In the genomic region with DNA sequence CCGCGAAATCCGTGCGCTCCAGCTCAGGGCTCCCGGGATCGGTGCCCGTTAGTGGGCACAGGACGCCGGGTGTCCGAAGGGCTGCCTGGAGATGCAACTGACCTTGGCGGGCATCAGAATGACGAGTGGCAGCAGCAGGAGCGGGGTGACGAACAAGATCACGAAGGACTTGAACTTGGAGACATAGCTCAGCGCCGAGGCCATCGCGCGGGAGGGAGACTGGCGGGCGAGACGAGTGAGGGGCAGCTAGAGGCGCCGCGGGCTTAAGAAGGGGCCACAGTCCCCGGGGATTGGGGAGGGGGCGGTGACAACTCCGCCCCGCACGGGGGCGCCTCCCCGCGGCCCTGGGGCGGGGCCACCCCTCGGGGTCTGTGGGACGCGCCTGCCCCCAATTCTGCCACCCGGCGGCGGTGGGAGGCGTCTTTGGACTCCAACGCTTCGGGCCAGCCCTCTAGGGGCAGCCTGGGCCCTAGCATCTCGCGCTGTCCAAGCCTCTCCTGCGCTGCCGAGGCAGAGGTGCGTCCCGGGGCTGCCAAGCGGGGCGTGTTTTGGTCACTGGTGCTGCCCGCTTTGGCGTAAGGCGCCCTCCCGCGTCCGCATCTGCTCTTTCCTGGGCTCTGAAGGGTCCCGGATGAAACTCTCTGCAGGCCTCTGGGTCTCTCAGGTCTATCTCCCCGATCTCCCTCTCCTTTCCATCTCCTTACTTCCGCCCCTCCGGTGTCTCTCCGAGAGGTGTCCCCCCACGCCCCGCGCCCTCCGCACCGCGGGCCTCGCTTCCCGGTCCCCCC, we compare ENCODE assay signal across 8 cellular contexts. TPM values are rescaled to one million over a fixed set of nuclear protein-coding genes. Genes with fewer than 3 reads are reported as not detected.
DNase-seq lines count a peak whose midpoint lies in the region; FAIRE-seq and TF ChIP-seq lines count a peak whose summit lies in the region.

A gene (minus strand): TSS at position 240 of the 788 bp plus-strand sequence. CDS start 36 bp downstream, at position 204.

- H3K36me3 ChIP-seq in brain microvascular endothelial cell (replicated peaks): no peaks in the 10 kb centered on the region
- no peaks in the 10 kb centered on the region for H3K36me3 ChIP-seq in kidney epithelial cell (ENCODE audit: control insufficient read depth, insufficient read depth, low read length)
- H3K36me3 ChIP-seq in uterus: no peaks in the 10 kb centered on the region

- peaks cover 0 to 8% of the 10 kb centered on the region in 2 donors for H3K36me3 Mint-ChIP-seq in CD14-positive monocyte

- DNase-seq in CD14-positive monocyte (ENCODE audit: low spot score): no peak
- DNase-seq in HuH-7 (ENCODE audit: low spot score): peak; percentile 82
- DNase-seq in brain microvascular endothelial cell: no peak
- no peak for DNase-seq in kidney epithelial cell (ENCODE audit: low read depth)
- no peak for DNase-seq in uterus
- DNase-seq in RCC 7860 (ENCODE audit: low spot score): no peak
- DNase-seq in posterior vena cava (ENCODE audit: low spot score): no peak
- no peak for DNase-seq in NCI-H1436 (lab: John Stamatoyannopoulos, UW)

- in situ Hi-C loops in brain microvascular endothelial cell (cut with HindIII; ENCODE audit: low pct_ligation_motif_present, low sequenced_read_pairs): no loop called here

- no peak for TF ChIP-seq POLR2A in uterus (IDR thresholded peaks at IDR 0.05)

- FAIRE-seq in RCC 7860 (lab: Jason Lieb, UNC): no peak

- intact Hi-C loops in CD14-positive monocyte (cut with micrococcal nuclease): no loop called here
- intact Hi-C loops in uterus (cut with DNase I; ENCODE audit: low total_unique reads): no loop called here
- intact Hi-C loops in posterior vena cava (cut with DNase I): no loop called here

- H3K4me3 ChIP-seq in brain microvascular endothelial cell (ENCODE audit: low read depth, low read length) (peak within 1 kb of the TSS; percentile 37), kidney epithelial cell (ENCODE audit: low read depth, low read length) (peak within 1 kb of the TSS; percentile 13), uterus (peak within 1 kb of the TSS in 1 of 2 donors; percentile 14)

- H3K9me3 ChIP-seq in uterus: peaks cover 0 to 6% of the 10 kb centered on the region in 2 donors

- H3K27me3 ChIP-seq in brain microvascular endothelial cell (replicated peaks) (peaks cover 22% of the 10 kb centered on the region), kidney epithelial cell (ENCODE audit: control insufficient read depth, insufficient read depth, low read length) (peaks cover 33% of the 10 kb centered on the region), uterus (peaks cover 0 to 9% of the 10 kb centered on the region in 2 donors)

- H3K4me3 Mint-ChIP-seq in CD14-positive monocyte: peak within 1 kb of the TSS; percentile 75 to 93

- H3K4me1 ChIP-seq in uterus: no peaks in the 10 kb centered on the region

- peaks cover 38 to 51% (median 47%) of the 10 kb centered on the region in 3 donors for H3K27me3 Mint-ChIP-seq in CD14-positive monocyte (ENCODE audit: low read depth in 3 of 3)

- H3K27ac ChIP-seq in brain microvascular endothelial cell (no peak within 1 kb of the TSS), uterus (no peak within 1 kb of the TSS)

- H3K4me1 Mint-ChIP-seq in CD14-positive monocyte: peaks cover 34% of the 10 kb centered on the region

- H3K9me3 Mint-ChIP-seq in CD14-positive monocyte: peaks cover 0 to 29% (median 17%) of the 10 kb centered on the region in 7 donors

- H3K27ac Mint-ChIP-seq in CD14-positive monocyte: peak within 1 kb of the TSS in 5 of 7 donors; percentile 10 to 81 (median 66)

- peak; percentile 44 for TF ChIP-seq CTCF in CD14-positive monocyte (IDR thresholded peaks at IDR 0.05)
- peak; percentile 61 for TF ChIP-seq CTCF in brain microvascular endothelial cell (IDR thresholded peaks at IDR 0.05; ENCODE audit: low read depth, low read length, missing control alignments)
- peak; percentile 25 for TF ChIP-seq CTCF in kidney epithelial cell (IDR thresholded peaks at IDR 0.05; ENCODE audit: insufficient read depth, low read length, poor library complexity, severe bottlenecking)
- peak in 3 of 4 experiments; percentile 6 to 29 (median 26) for TF ChIP-seq CTCF in uterus (IDR thresholded peaks at IDR 0.05)

RNA-seq across cellular contexts. Expression of the gene that starts here (rescaled TPM):
- not detected for polyA plus RNA-seq in CD14-positive monocyte
- total RNA-seq in kidney epithelial cell (0.08 TPM in 1 of 2 replicates, not detected in the other), uterus (1 to 10 TPM in 1 of 4 donors, under 1 TPM in 1, not detected in 2; 0.61 to 2.8 TPM), posterior vena cava (under 1 TPM in 1 of 2 donors, not detected in 1; 0.10 TPM)
